14 cellular contexts compared by ENCODE assay signal in the genomic region with DNA sequence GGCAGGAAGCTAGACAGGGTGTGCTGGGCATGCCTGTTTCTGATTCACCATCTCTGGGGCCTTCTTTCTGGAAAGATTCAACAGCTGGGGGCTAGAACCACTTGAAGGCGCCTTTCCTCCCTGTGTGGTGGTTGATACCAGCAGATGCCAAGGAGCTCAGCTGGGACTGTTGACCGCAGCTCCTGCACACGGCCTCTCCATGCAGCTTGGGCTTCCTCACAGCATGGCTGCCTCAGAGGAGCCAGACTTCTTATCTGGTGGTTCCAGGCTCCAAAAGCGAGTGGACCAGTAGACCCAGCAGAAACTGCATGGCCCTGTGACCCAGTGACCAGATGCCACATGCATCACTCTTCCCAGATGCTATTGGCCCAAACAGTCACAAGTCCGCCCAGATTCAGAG.
A peak's percentile ranks its signal among the peaks of the same experiment; 100 is the strongest.
DNase-seq lines count a peak whose midpoint lies in the region; ATAC-seq and TF ChIP-seq lines count a peak whose summit lies in the region.
"Had no signal": no experiment of that assay in that cellular context is flagged by ENCODE, and none has a peak within 500 bp of the region (broad histone marks: within the 10 kb centered on the region; RNA-seq: fewer than 3 reads in every experiment).

No MANE protein-coding gene starts in this region.

- no peak overlapping the region for H3K27ac ChIP-seq in SK-N-SH (ENCODE audit: low read depth in 2 of 2, low read length in 1 of 2)
- H3K27ac ChIP-seq: 22Rv1, BLaER1, KMS-11 had no signal

- intact Hi-C loops in sciatic nerve (cut with DNase I), result no loop called here

- H3K4me3 Mint-ChIP-seq in WTC11, result no peak overlapping the region

- TF ChIP-seq EP300 in SK-N-SH (IDR thresholded peaks at IDR 0.05; ENCODE audit: borderline replicate concordance in 1 of 2, low read depth in 1 of 2, low read length in 1 of 2), result no peak

- H3K27me3 ChIP-seq in SK-N-SH (ENCODE audit: insufficient read depth), result no peaks in the 10 kb centered on the region
- H3K27me3 ChIP-seq: BLaER1, MG63 had no signal

- POLR2A ChIA-PET in SK-N-SH (lab: Yijun Ruan, JAX) (interaction anchor here (0.7 kb wide), 1 partner anchor 15 kb away, joined by 3 read pairs; no protein-coding TSS in a partner anchor), WTC11 (lab: Charles Lee) (no interaction called here)

- DNase-seq in SK-N-SH (no peak), H4 (ENCODE audit: low spot score) (peak; percentile 3), islet precursor cell (peak; percentile 22), sciatic nerve (ENCODE audit: low spot score) (peak; percentile 23), NCI-H526 (lab: John Stamatoyannopoulos, UW) (no peak), pons (ENCODE audit: low spot score) (no peak), WTC11 (ENCODE audit: low spot score) (no peak)
- DNase-seq: MG63, NCI-H1105, NCI-H1694 treated with DMSO at 0.1 percent for 48 hours had no signal

- H2AFZ ChIP-seq in SK-N-SH (ENCODE audit: low read depth), result no peak overlapping the region

- H3K4me2 ChIP-seq in SK-N-SH, result no peak overlapping the region
- H3K4me2 ChIP-seq: BLaER1, KMS-11 had no signal

- 0 out of 2 replicates have a peak, but pooled peaks cover 7% of the 10 kb centered on the region for H3K36me3 Mint-ChIP-seq in WTC11

- TF ChIP-seq RAD21 in SK-N-SH (IDR thresholded peaks at IDR 0.05; ENCODE audit: low read length), result no peak

- peaks cover 37% of the 10 kb centered on the region for H3K9me3 Mint-ChIP-seq in WTC11

- peaks cover 3% of the 10 kb centered on the region for H3K27me3 Mint-ChIP-seq in WTC11 (ENCODE audit: low read depth)

- TF ChIP-seq CTCF in SK-N-SH (IDR thresholded peaks at IDR 0.05), result no peak
- TF ChIP-seq CTCF in WTC11 (IDR thresholded peaks at IDR 0.05), result no peak

- H3K4me3 ChIP-seq in SK-N-SH (ENCODE audit: low read depth in 2 of 2, low read length in 1 of 2), result no peak overlapping the region
- H3K4me3 ChIP-seq: BLaER1, MG63 had no signal

- no peaks in the 10 kb centered on the region for H3K9me2 ChIP-seq in SK-N-SH

- 95% methylated on average over 3 of the region's 5 CpGs for WGBS in SK-N-SH (ENCODE audit: low lambda C conversion rate)

- no peaks in the 10 kb centered on the region for H3K4me1 Mint-ChIP-seq in WTC11

- no peak overlapping the region for H3K9ac ChIP-seq in SK-N-SH
- H3K9ac ChIP-seq: BLaER1, KMS-11 had no signal

- H3K79me2 ChIP-seq in SK-N-SH (ENCODE audit: insufficient read depth), result no peaks in the 10 kb centered on the region

- H3K36me3 ChIP-seq in SK-N-SH (replicated peaks in 1 of 2; ENCODE audit: control insufficient read depth in 1 of 2, insufficient read depth in 2 of 2, low read length in 1 of 2), result no peaks in the 10 kb centered on the region
- H3K36me3 ChIP-seq: BLaER1, MG63 had no signal

- CTCF ChIA-PET in SK-N-SH (lab: Yijun Ruan, JAX) (interaction anchor here (0.7 kb wide), 1 partner anchor 169 kb away, joined by 3 read pairs; no protein-coding TSS in a partner anchor), WTC11 (lab: Charles Lee) (interaction anchor here (1.2 to 1.5 kb wide), 2 partner anchors 11 to 117 kb away, joined by 3 to 4 read pairs; no protein-coding TSS in a partner anchor)

- ATAC-seq in SK-N-SH treated with all-trans-retinoic acid at 6 μM for 48 hours (no peak), sciatic nerve (no peak), WTC11 (no peak)

- peaks cover 3% of the 10 kb centered on the region for H3F3A ChIP-seq in SK-N-SH (replicated peaks; ENCODE audit: insufficient read depth)

- no peaks in the 10 kb centered on the region for H3K9me3 ChIP-seq in SK-N-SH
- H3K9me3 ChIP-seq: MG63 had no signal

- H3K4me1 ChIP-seq in SK-N-SH (ENCODE audit: control insufficient read depth in 1 of 2, insufficient read depth in 2 of 2, low read depth in 1 of 2, low read length in 1 of 2), result no peaks in the 10 kb centered on the region

- no peaks in the 10 kb centered on the region for H4K20me1 ChIP-seq in SK-N-SH (ENCODE audit: insufficient read depth)
- H4K20me1 ChIP-seq: BLaER1 had no signal

- H3K27ac Mint-ChIP-seq in WTC11, result no peak overlapping the region

TF ChIP-seq in SK-N-SH treated with all-trans-retinoic acid at 6 μM for 48 hours, 23 proteins besides CTCF, POLR2A, EP300 and RAD21:
- no peak for TF ChIP-seq ARNTL (CRISPR knock-in tag; IDR thresholded peaks at IDR 0.05; ENCODE audit: borderline replicate concordance, low read depth)
- TF ChIP-seq CSDC2 (CRISPR knock-in tag; IDR thresholded peaks at IDR 0.05), result no peak
- no peak for TF ChIP-seq TOX (CRISPR knock-in tag; IDR thresholded peaks at IDR 0.05; ENCODE audit: borderline replicate concordance)
- TF ChIP-seq ZNF565 (CRISPR knock-in tag; conservative IDR thresholded peaks at IDR 0.05; ENCODE audit: low read depth), result peak; percentile 94
- TF ChIP-seq SNAI2 (CRISPR knock-in tag; IDR thresholded peaks at IDR 0.05), result no peak

TF ChIP-seq in SK-N-SH, 30 proteins besides CTCF, POLR2A, EP300 and RAD21 (continues in another document):
- no peak for TF ChIP-seq NFIC (IDR thresholded peaks at IDR 0.05; ENCODE audit: borderline replicate concordance)
- no peak for TF ChIP-seq RFX5 (IDR thresholded peaks at IDR 0.05; ENCODE audit: low read length)
- no peak for TF ChIP-seq GABPA (IDR thresholded peaks at IDR 0.05; ENCODE audit: low read depth)
- TF ChIP-seq, protein P1, sequence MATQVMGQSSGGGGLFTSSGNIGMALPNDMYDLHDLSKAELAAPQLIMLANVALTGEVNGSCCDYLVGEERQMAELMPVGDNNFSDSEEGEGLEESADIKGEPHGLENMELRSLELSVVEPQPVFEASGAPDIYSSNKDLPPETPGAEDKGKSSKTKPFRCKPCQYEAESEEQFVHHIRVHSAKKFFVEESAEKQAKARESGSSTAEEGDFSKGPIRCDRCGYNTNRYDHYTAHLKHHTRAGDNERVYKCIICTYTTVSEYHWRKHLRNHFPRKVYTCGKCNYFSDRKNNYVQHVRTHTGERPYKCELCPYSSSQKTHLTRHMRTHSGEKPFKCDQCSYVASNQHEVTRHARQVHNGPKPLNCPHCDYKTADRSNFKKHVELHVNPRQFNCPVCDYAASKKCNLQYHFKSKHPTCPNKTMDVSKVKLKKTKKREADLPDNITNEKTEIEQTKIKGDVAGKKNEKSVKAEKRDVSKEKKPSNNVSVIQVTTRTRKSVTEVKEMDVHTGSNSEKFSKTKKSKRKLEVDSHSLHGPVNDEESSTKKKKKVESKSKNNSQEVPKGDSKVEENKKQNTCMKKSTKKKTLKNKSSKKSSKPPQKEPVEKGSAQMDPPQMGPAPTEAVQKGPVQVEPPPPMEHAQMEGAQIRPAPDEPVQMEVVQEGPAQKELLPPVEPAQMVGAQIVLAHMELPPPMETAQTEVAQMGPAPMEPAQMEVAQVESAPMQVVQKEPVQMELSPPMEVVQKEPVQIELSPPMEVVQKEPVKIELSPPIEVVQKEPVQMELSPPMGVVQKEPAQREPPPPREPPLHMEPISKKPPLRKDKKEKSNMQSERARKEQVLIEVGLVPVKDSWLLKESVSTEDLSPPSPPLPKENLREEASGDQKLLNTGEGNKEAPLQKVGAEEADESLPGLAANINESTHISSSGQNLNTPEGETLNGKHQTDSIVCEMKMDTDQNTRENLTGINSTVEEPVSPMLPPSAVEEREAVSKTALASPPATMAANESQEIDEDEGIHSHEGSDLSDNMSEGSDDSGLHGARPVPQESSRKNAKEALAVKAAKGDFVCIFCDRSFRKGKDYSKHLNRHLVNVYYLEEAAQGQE (IDR thresholded peaks at IDR 0.05; ENCODE audit: low read depth, low read length), result no peak
- no peak for TF ChIP-seq USF2 (IDR thresholded peaks at IDR 0.05; ENCODE audit: borderline replicate concordance, low read depth, low read length)

TF ChIP-seq in WTC11, 78 proteins besides CTCF, POLR2A, EP300 and RAD21 (continues in another document):
- TF ChIP-seq ETV6 (CRISPR knock-in tag; IDR thresholded peaks at IDR 0.05), result no peak
- TF ChIP-seq, protein P2, sequence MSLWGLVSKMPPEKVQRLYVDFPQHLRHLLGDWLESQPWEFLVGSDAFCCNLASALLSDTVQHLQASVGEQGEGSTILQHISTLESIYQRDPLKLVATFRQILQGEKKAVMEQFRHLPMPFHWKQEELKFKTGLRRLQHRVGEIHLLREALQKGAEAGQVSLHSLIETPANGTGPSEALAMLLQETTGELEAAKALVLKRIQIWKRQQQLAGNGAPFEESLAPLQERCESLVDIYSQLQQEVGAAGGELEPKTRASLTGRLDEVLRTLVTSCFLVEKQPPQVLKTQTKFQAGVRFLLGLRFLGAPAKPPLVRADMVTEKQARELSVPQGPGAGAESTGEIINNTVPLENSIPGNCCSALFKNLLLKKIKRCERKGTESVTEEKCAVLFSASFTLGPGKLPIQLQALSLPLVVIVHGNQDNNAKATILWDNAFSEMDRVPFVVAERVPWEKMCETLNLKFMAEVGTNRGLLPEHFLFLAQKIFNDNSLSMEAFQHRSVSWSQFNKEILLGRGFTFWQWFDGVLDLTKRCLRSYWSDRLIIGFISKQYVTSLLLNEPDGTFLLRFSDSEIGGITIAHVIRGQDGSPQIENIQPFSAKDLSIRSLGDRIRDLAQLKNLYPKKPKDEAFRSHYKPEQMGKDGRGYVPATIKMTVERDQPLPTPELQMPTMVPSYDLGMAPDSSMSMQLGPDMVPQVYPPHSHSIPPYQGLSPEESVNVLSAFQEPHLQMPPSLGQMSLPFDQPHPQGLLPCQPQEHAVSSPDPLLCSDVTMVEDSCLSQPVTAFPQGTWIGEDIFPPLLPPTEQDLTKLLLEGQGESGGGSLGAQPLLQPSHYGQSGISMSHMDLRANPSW (CRISPR knock-in tag; conservative IDR thresholded peaks at IDR 0.05; ENCODE audit: low read depth), result no peak
- no peak for TF ChIP-seq ELF4 (CRISPR knock-in tag; IDR thresholded peaks at IDR 0.05; ENCODE audit: low read depth)
- no peak for TF ChIP-seq CREB1 (CRISPR knock-in tag; IDR thresholded peaks at IDR 0.05)
- TF ChIP-seq MLX (CRISPR knock-in tag; IDR thresholded peaks at IDR 0.05), result no peak
- TF ChIP-seq, protein P3, sequence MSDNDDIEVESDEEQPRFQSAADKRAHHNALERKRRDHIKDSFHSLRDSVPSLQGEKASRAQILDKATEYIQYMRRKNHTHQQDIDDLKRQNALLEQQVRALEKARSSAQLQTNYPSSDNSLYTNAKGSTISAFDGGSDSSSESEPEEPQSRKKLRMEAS (CRISPR knock-in tag; IDR thresholded peaks at IDR 0.05), result no peak
- TF ChIP-seq IRF1 (CRISPR knock-in tag; IDR thresholded peaks at IDR 0.05), result no peak
- no peak for TF ChIP-seq ZNF671 (CRISPR knock-in tag; IDR thresholded peaks at IDR 0.05)

Comparison
In these comparisons a context has a peak if more than half of its experiments do, and no peak if none do; other contexts are left out.
1. DNase-seq: peak in H4 (single experiment), islet precursor cell (single experiment) and sciatic nerve (single experiment); none in SK-N-SH (single experiment), NCI-H526 (0 of 2), pons (single experiment) and WTC11 (single experiment).